Comparison of ENCODE assay signal across 9 cellular contexts in genomic region chr5:176550937-176551336, GRCh38. TPM values are rescaled to one million over a fixed set of nuclear protein-coding genes. Genes with fewer than 3 reads are reported as not detected.
DNase-seq lines count a peak whose midpoint lies in the region; ATAC-seq and TF ChIP-seq lines count a peak whose summit lies in the region.
"Not testable (repeated sequence)": the region's sequence is repeated elsewhere in the genome, so short reads cannot be mapped to it uniquely, and the experiment has no call there.
"Had no signal": no experiment of that assay in that cellular context is flagged by ENCODE, and none has a peak within 500 bp of the region (broad histone marks: within the 10 kb centered on the region; RNA-seq: fewer than 3 reads in every experiment).

No MANE protein-coding gene starts in this region.

- H3K9me2 ChIP-seq in Karpas-422 (replicated peaks; ENCODE audit: insufficient read depth, low read length); hepatocyte (replicated peaks; ENCODE audit: insufficient read depth): not testable (repeated sequence)

- H3K36me3 ChIP-seq in CD4-positive, CD25-positive, alpha-beta regulatory T cell (ENCODE audit: control insufficient read depth, insufficient read depth, low read length); Karpas-422 (ENCODE audit: insufficient read depth, low read length); hepatocyte (replicated peaks; ENCODE audit: insufficient read depth, low read depth): not testable (repeated sequence)

- peaks cover 11 to 72% (median 15%) of the 10 kb centered on the region in 4 donors for H3K4me1 Mint-ChIP-seq in CD4-positive, CD25-positive, alpha-beta regulatory T cell
- peaks cover 37% of the 10 kb centered on the region for H3K4me1 Mint-ChIP-seq in T-helper 17 cell
- H3K4me1 Mint-ChIP-seq in activated T-cell treated with anti-CD3 and anti-CD28 coated beads, Interleukin-2, amount 50 U/mL, for 72 hours (ENCODE audit: low read depth) = peaks cover 51% of the 10 kb centered on the region
- H3K4me1 Mint-ChIP-seq in activated naive CD8-positive, alpha-beta T cell treated with anti-CD3 and anti-CD28 coated beads, Interleukin-2, amount 50 U/mL, for 24 hours = peaks cover 51% of the 10 kb centered on the region
- H3K4me1 Mint-ChIP-seq in neural crest cell = peaks cover 13% of the 10 kb centered on the region

- not testable (repeated sequence) for H3K79me2 ChIP-seq in Karpas-422 (ENCODE audit: low read length); hepatocyte

- H3K9ac ChIP-seq in Karpas-422 (ENCODE audit: low read length) = not testable (repeated sequence)

- not testable (repeated sequence) for H2AFZ ChIP-seq in Karpas-422 (ENCODE audit: low read length); hepatocyte

- H3K27ac Mint-ChIP-seq in CD4-positive, CD25-positive, alpha-beta regulatory T cell = peak overlapping the region; percentile 68 to 87 (median 87)
- H3K27ac Mint-ChIP-seq in T-helper 17 cell = peak overlapping the region; percentile 81
- H3K27ac Mint-ChIP-seq in activated T-cell treated with anti-CD3 and anti-CD28 coated beads, Interleukin-2, amount 50 U/mL, for 72 hours = peak overlapping the region; percentile 38
- H3K27ac Mint-ChIP-seq in activated naive CD8-positive, alpha-beta T cell treated with anti-CD3 and anti-CD28 coated beads, Interleukin-2, amount 50 U/mL, for 24 hours = not testable (repeated sequence)
- peak overlapping the region; percentile 62 for H3K27ac Mint-ChIP-seq in neural crest cell (ENCODE audit: unreplicated experiment)

- peak overlapping the region; percentile 19 for H3K27ac ChIP-seq in CD4-positive, CD25-positive, alpha-beta regulatory T cell (ENCODE audit: insufficient read depth, low read length, poor library complexity, severe bottlenecking)
- not testable (repeated sequence) for H3K27ac ChIP-seq in Karpas-422 (ENCODE audit: low read length); hepatocyte

- H3K4me1 ChIP-seq in CD4-positive, CD25-positive, alpha-beta regulatory T cell (ENCODE audit: control insufficient read depth, insufficient read depth, low read length, poor library complexity, severe bottlenecking) = peaks cover 23% of the 10 kb centered on the region
- H3K4me1 ChIP-seq in Karpas-422 (ENCODE audit: low read length) (peaks cover 14% of the 10 kb centered on the region), hepatocyte (ENCODE audit: insufficient read depth) (peaks cover 30% of the 10 kb centered on the region)

- H3K4me3 Mint-ChIP-seq in CD4-positive, CD25-positive, alpha-beta regulatory T cell = peak overlapping the region in 1 of 4 donors; percentile 43
- H3K4me3 Mint-ChIP-seq in T-helper 17 cell = peak overlapping the region; percentile 75
- peak overlapping the region; percentile 64 to 65 for H3K4me3 Mint-ChIP-seq in activated T-cell treated with anti-CD3 and anti-CD28 coated beads, Interleukin-2, amount 50 U/mL, for 72 hours
- peak overlapping the region; percentile 56 for H3K4me3 Mint-ChIP-seq in activated naive CD8-positive, alpha-beta T cell treated with anti-CD3 and anti-CD28 coated beads, Interleukin-2, amount 50 U/mL, for 24 hours
- not testable (repeated sequence) for H3K4me3 Mint-ChIP-seq in neural crest cell

- H3K27me3 ChIP-seq in CD4-positive, CD25-positive, alpha-beta regulatory T cell (ENCODE audit: control insufficient read depth, insufficient read depth, low read length); Karpas-422 (ENCODE audit: low read length); hepatocyte: not testable (repeated sequence)

- not testable (repeated sequence) for DNase-seq in CD4-positive, CD25-positive, alpha-beta regulatory T cell; Karpas-422; T-helper 17 cell; activated T-cell treated with anti-CD3 and anti-CD28 coated beads, Interleukin-2, amount 50 U/mL, for 72 hours; activated naive CD8-positive, alpha-beta T cell treated with anti-CD3 and anti-CD28 coated beads, Interleukin-2, amount 50 U/mL, for 24 hours; hepatocyte (ENCODE audit: low spot score); neural crest cell (ENCODE audit: low read depth, low spot score)

- H3K9me3 Mint-ChIP-seq in CD4-positive, CD25-positive, alpha-beta regulatory T cell; activated T-cell treated with anti-CD3 and anti-CD28 coated beads, Interleukin-2, amount 50 U/mL, for 72 hours; activated naive CD8-positive, alpha-beta T cell treated with anti-CD3 and anti-CD28 coated beads, Interleukin-2, amount 50 U/mL, for 24 hours; neural crest cell: not testable (repeated sequence)

- H3K4me2 ChIP-seq in Karpas-422 (ENCODE audit: low read depth, low read length, poor library complexity, severe bottlenecking) (peak overlapping the region; percentile 37), hepatocyte (peak overlapping the region; percentile 62)

- not testable (repeated sequence) for TF ChIP-seq CTCF in hepatocyte (IDR thresholded peaks at IDR 0.05; ENCODE audit: poor library complexity); neural crest cell (conservative IDR thresholded peaks at IDR 0.05)

- H3K4me3 ChIP-seq in CD4-positive, CD25-positive, alpha-beta regulatory T cell (ENCODE audit: low read depth, low read length); Karpas-422 (ENCODE audit: low read length); hepatocyte: not testable (repeated sequence)

- not testable (repeated sequence) for H3K27me3 Mint-ChIP-seq in CD4-positive, CD25-positive, alpha-beta regulatory T cell; T-helper 17 cell; activated T-cell treated with anti-CD3 and anti-CD28 coated beads, Interleukin-2, amount 50 U/mL, for 72 hours (ENCODE audit: low read depth); activated naive CD8-positive, alpha-beta T cell treated with anti-CD3 and anti-CD28 coated beads, Interleukin-2, amount 50 U/mL, for 24 hours
- peaks cover 13% of the 10 kb centered on the region for H3K27me3 Mint-ChIP-seq in neural crest cell (ENCODE audit: low read depth)

- H3K9me3 ChIP-seq in CD4-positive, CD25-positive, alpha-beta regulatory T cell (ENCODE audit: control insufficient read depth in 2 of 2, low read length in 2 of 2); Karpas-422 (ENCODE audit: low read length); T-helper 17 cell (ENCODE audit: control insufficient read depth, low read length, poor library complexity, severe bottlenecking); hepatocyte (ENCODE audit: low read depth): not testable (repeated sequence)

- not testable (repeated sequence) for H3K36me3 Mint-ChIP-seq in CD4-positive, CD25-positive, alpha-beta regulatory T cell; T-helper 17 cell (ENCODE audit: low read depth); activated T-cell treated with anti-CD3 and anti-CD28 coated beads, Interleukin-2, amount 50 U/mL, for 72 hours (ENCODE audit: insufficient read depth in 2 of 2); activated naive CD8-positive, alpha-beta T cell treated with anti-CD3 and anti-CD28 coated beads, Interleukin-2, amount 50 U/mL, for 24 hours (ENCODE audit: low read depth); neural crest cell (ENCODE audit: low read depth)

- not testable (repeated sequence) for H4K20me1 ChIP-seq in Karpas-422 (ENCODE audit: insufficient read depth, low read depth, low read length); hepatocyte (ENCODE audit: insufficient read depth, poor library complexity, severe bottlenecking)

- WGBS in hepatocyte (ENCODE audit: low lambda C conversion rate, missing lambda C conversion rate) = 98% methylated on average over 11 of the region's 11 CpGs

- ATAC-seq in CD4-positive, CD25-positive, alpha-beta regulatory T cell (ENCODE audit: low read depth in 2 of 2); T-helper 17 cell; activated T-cell treated with anti-CD3 and anti-CD28 coated beads, Interleukin-2, amount 50 U/mL, for 72 hours (replicated peaks in 1 of 2); activated naive CD8-positive, alpha-beta T cell treated with anti-CD3 and anti-CD28 coated beads, Interleukin-2, amount 50 U/mL, for 24 hours: not testable (repeated sequence)

RNA-seq across cellular contexts. Expression of gene CDHR2, which starts 1.8 kb away (rescaled TPM):
- 1.3 TPM for total RNA-seq in CD4-positive, CD25-positive, alpha-beta regulatory T cell
- not detected for polyA plus RNA-seq in CD4-positive, CD25-positive, alpha-beta regulatory T cell
- 0.04 and 0.07 TPM in 2 replicates for total RNA-seq in Karpas-422 (2014; rRNA removed; shearing (Covaris generic); ENCODE audit: low replicate concordance)
- total RNA-seq in T-helper 17 cell (1 to 10 TPM; 1.3 to 2.4 TPM), hepatocyte (24.8 and 29.8 TPM in 2 replicates), neural crest cell (not detected in 2 replicates)
- under 1 TPM; 0.67 to 0.81 TPM for total RNA-seq in activated T-cell treated with anti-CD3 and anti-CD28 coated beads, Interleukin-2, amount 50 U/mL, for 72 hours
- 16.3 and 28.3 TPM in 2 replicates for polyA plus RNA-seq in hepatocyte
- total RNA-seq: NCI-H460, PC-9 had no signal

RNA-seq across cellular contexts. Expression of gene RNF44, which starts 13.7 kb away (rescaled TPM):
- total RNA-seq in CD4-positive, CD25-positive, alpha-beta regulatory T cell = 268 TPM
- polyA plus RNA-seq in CD4-positive, CD25-positive, alpha-beta regulatory T cell = 1 to 10 TPM; 2.3 to 4.3 (median 3.4) TPM
- 33.1 and 55.8 TPM in 2 replicates for total RNA-seq in Karpas-422 (2014; rRNA removed; shearing (Covaris generic); ENCODE audit: low replicate concordance)
- total RNA-seq in T-helper 17 cell = 100 to 1,000 TPM; 228 to 288 TPM
- total RNA-seq in activated T-cell treated with anti-CD3 and anti-CD28 coated beads, Interleukin-2, amount 50 U/mL, for 72 hours = 10 to 100 TPM; 93.0 to 93.6 TPM
- total RNA-seq in hepatocyte = 9.5 and 13.0 TPM in 2 replicates
- polyA plus RNA-seq in hepatocyte = 17.4 and 19.6 TPM in 2 replicates
- 93.8 and 97.1 TPM in 2 replicates for total RNA-seq in neural crest cell

RNA-seq across cellular contexts. Expression of gene GPRIN1, which starts 59.0 kb away (rescaled TPM):
- total RNA-seq in CD4-positive, CD25-positive, alpha-beta regulatory T cell = 1.9 TPM
- polyA plus RNA-seq in CD4-positive, CD25-positive, alpha-beta regulatory T cell = under 1 TPM; 0.24 to 0.87 (median 0.52) TPM
- total RNA-seq in Karpas-422 (2014; rRNA removed; shearing (Covaris generic); ENCODE audit: low replicate concordance) = 1.9 and 4.6 TPM in 2 replicates
- total RNA-seq in T-helper 17 cell (under 1 TPM; 0.57 to 0.60 TPM), hepatocyte (1.4 and 1.6 TPM in 2 replicates), neural crest cell (35.9 and 39.0 TPM in 2 replicates)
- total RNA-seq in activated T-cell treated with anti-CD3 and anti-CD28 coated beads, Interleukin-2, amount 50 U/mL, for 72 hours = 1 to 10 TPM; 1.4 to 2.0 TPM
- polyA plus RNA-seq in hepatocyte = 2.2 and 3.9 TPM in 2 replicates
